ENCODE assay signal across 8 cellular contexts in the genomic region with DNA sequence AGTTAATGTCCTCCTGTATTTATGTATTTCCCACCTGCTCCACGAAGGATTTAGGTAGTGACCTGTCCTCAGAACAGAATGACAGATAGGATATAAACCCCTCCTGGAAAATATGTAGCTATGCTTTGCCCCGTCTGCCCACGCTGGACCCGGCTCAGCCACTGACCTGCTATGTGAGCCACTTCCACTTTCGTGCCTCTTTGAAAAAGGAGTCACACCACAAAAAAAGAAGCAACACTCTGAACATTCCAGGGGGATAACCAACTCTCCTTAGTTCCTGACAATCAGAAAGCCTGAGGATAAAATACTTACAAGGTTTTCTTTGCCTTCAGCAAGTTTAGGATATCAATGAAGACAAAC. TPM values are rescaled to one million over a fixed set of nuclear protein-coding genes. Genes with fewer than 3 reads are reported as not detected.
DNase-seq lines count a peak whose midpoint lies in the region; FAIRE-seq and TF ChIP-seq lines count a peak whose summit lies in the region.

No MANE protein-coding gene starts in this region.

- FAIRE-seq in kidney (lab: Jason Lieb, UNC) = no peak

- H3K4me3 ChIP-seq in GM12865 (ENCODE audit: low read depth, low read length) (peak overlapping the region; percentile 42), kidney (ENCODE audit: low read length in 2 of 2) (peak overlapping the region; percentile 9 to 13), skin epidermis (peak overlapping the region in 1 of 7 experiments; percentile 29)

- no peaks in the 10 kb centered on the region for H3K36me3 ChIP-seq in kidney (ENCODE audit: control insufficient read depth in 1 of 2, insufficient read depth in 2 of 2, low read length in 2 of 2)

- H3K4me1 ChIP-seq in kidney (ENCODE audit: control insufficient read depth in 1 of 2, insufficient read depth in 1 of 2, low read depth in 1 of 2, low read length in 2 of 2) = peaks cover 34 to 37% of the 10 kb centered on the region in 2 donors

- H3K27ac ChIP-seq in VCaP (peak overlapping the region; percentile 82), kidney (ENCODE audit: low read depth in 2 of 2, low read length in 2 of 2) (peak overlapping the region; percentile 81 to 94), skin epidermis (peak overlapping the region in 15 of 21 experiments; percentile 32 to 85 (median 63))

- H3K9ac ChIP-seq in kidney (ENCODE audit: low read length in 2 of 2) = peak overlapping the region; percentile 20 to 55

- H3K9me3 ChIP-seq in kidney (ENCODE audit: control insufficient read depth in 1 of 2, low read length in 2 of 2) = no peaks in the 10 kb centered on the region

- DNase-seq in GM12865 (ENCODE audit: low read depth) (peak; percentile 27), kidney (no peak), GDM1 (lab: John Stamatoyannopoulos, UW) (no peak), NCI-H2081 (lab: John Stamatoyannopoulos, UW) (no peak)
- no peak for DNase-seq in activated CD8-positive, alpha-beta memory T cell treated with anti-CD3 and anti-CD28 coated beads for 24 hours
- no peak for DNase-seq in stimulated activated CD4-positive, alpha-beta T cell treated with anti-CD3 and anti-CD28 coated beads, Interleukin-1b, Interleukin-23, amount 100 ng/mL, for 48 hours

- intact Hi-C loops in kidney (cut with DNase I) = no loop called here

- no peak for TF ChIP-seq CTCF in GM12865 (IDR thresholded peaks at IDR 0.05; ENCODE audit: insufficient read depth, low read depth, low read length, missing control alignments)
- TF ChIP-seq CTCF in VCaP (conservative IDR thresholded peaks at IDR 0.05) = no peak
- TF ChIP-seq CTCF in kidney (IDR thresholded peaks at IDR 0.05; ENCODE audit: borderline replicate concordance, extremely low read depth, insufficient read depth) = no peak

RNA-seq across cellular contexts. Expression of a gene that starts 11.1 kb away (rescaled TPM):
- total RNA-seq in kidney = 98.1 TPM
- polyA plus RNA-seq in kidney (ENCODE audit: insufficient read depth, low read depth, low replicate concordance) = 322 TPM
